35 cellular contexts compared by ENCODE assay signal in genomic region chr12:67884596-67884995, GRCh38.
"Had no signal": no experiment of that assay in that cellular context is flagged by ENCODE, and none has a peak within 500 bp of the region (broad histone marks: within the 10 kb centered on the region; RNA-seq: fewer than 3 reads in every experiment).

No MANE protein-coding gene starts in this region.

- H3K4me1 Mint-ChIP-seq: activated naive CD4-positive, alpha-beta T cell treated with anti-CD3 and anti-CD28 coated beads, Interleukin-2, amount 10 ng/mL, durations not matched to agents 7 days and 5 days; natural killer cell; neural progenitor cell; stimulated activated memory B cell treated with anti-CD40 and anti-IgM and Interleukin-4, amounts not matched to agents 10 μg/mL and 1 μg/mL and 100 μg/mL, for 72 hours had no signal

- H3K4me1 ChIP-seq: breast epithelium, neural progenitor cell, right lobe of liver had no signal

- H3K4me3 ChIP-seq: breast epithelium, heart right ventricle, neural progenitor cell, right lobe of liver, uterus had no signal

- DNase-seq: activated CD4-positive, alpha-beta T cell treated with anti-CD3 and anti-CD28 coated beads for 4 hours; activated CD4-positive, alpha-beta T cell treated with anti-CD3 and anti-CD28 coated beads, Interleukin-2, amount 50 U/mL, for 4 hours; activated CD8-positive, alpha-beta memory T cell treated with anti-CD3 and anti-CD28 coated beads for 24 hours; activated gamma-delta T cell; activated naive CD4-positive, alpha-beta T cell treated with anti-CD3 and anti-CD28 coated beads, Interleukin-2, amount 10 ng/mL, durations not matched to agents 7 days and 5 days; activated T-cell treated with anti-CD3 and anti-CD28 coated beads, Interleukin-2, amount 50 U/mL, for 1 hour; amniotic stem cell; central memory CD4-positive, alpha-beta T cell; endodermal cell; foreskin fibroblast; left cardiac atrium; mammary epithelial cell; midbrain; natural killer cell; occipital lobe; right lobe of liver; small intestine; stimulated activated CD4-positive, alpha-beta T cell treated with anti-CD3 and anti-CD28 coated beads, Interleukin-1b, Interleukin-23, amount 100 ng/mL, for 48 hours; stimulated activated CD4-positive, alpha-beta T cell treated with anti-CD3 and anti-CD28 coated beads, Interleukin-4, amount 100 ng/mL, for 4 hours; stimulated activated CD8-positive, alpha-beta memory T cell treated with anti-CD3 and anti-CD28 coated beads, Interleukin-4, amount 100 ng/mL, for 48 hours; stimulated activated naive CD8-positive, alpha-beta T cell treated with anti-CD3 and anti-CD28 coated beads, Interleukin-15, amount 100 ng/mL, for 72 hours; substantia nigra; T-helper 9 cell; uterus had no signal

- H3K27me3 ChIP-seq: breast epithelium, heart right ventricle, neural progenitor cell, right lobe of liver, uterus had no signal

- H3K27ac Mint-ChIP-seq: activated naive CD4-positive, alpha-beta T cell treated with anti-CD3 and anti-CD28 coated beads, Interleukin-2, amount 10 ng/mL, durations not matched to agents 7 days and 5 days; activated T-helper 1 cell treated with anti-CD3 and anti-CD28 coated beads, Interleukin-12 subunit alpha, Interleukin-12 subunit beta, Interleukin-2, Interleukin-4 antibody, amounts not matched to agents 30 ng/mL and 10 ng/mL and 1 ng/mL, durations not matched to agents 14 hours and 24 hours and 36 hours; dendritic cell treated with granulocyte-macrophage colony-stimulating factor and Interleukin-4, amounts not matched to agents 40 ng/mL and 50 ng/mL, for 4 days; endodermal cell; natural killer cell; neural progenitor cell; stimulated activated memory B cell treated with anti-CD40 and anti-IgM and Interleukin-4, amounts not matched to agents 10 μg/mL and 1 μg/mL and 100 μg/mL, for 72 hours; stimulated activated naive CD8-positive, alpha-beta T cell treated with anti-CD3 and anti-CD28 coated beads, Interleukin-15, amount 100 ng/mL, for 72 hours; T-helper 1 cell treated with Interleukin-12 subunit alpha and Interleukin-12 subunit beta and Interleukin-4 antibody, amounts not matched to agents 30 μg/mL and 1 μg/mL, for 36 hours; type B pancreatic cell had no signal

- H3K9me3 Mint-ChIP-seq: activated naive CD4-positive, alpha-beta T cell treated with anti-CD3 and anti-CD28 coated beads, Interleukin-2, amount 10 ng/mL, durations not matched to agents 7 days and 5 days; dendritic cell treated with granulocyte-macrophage colony-stimulating factor and Interleukin-4, amounts not matched to agents 40 ng/mL and 50 ng/mL, for 4 days; endodermal cell; natural killer cell; neural progenitor cell; stimulated activated memory B cell treated with anti-CD40 and anti-IgM and Interleukin-4, amounts not matched to agents 10 μg/mL and 1 μg/mL and 100 μg/mL, for 72 hours; type B pancreatic cell had no signal

- H3K36me3 ChIP-seq: breast epithelium, heart right ventricle, neural progenitor cell, right lobe of liver, uterus had no signal

- H3K4me3 Mint-ChIP-seq: activated naive CD4-positive, alpha-beta T cell treated with anti-CD3 and anti-CD28 coated beads, Interleukin-2, amount 10 ng/mL, durations not matched to agents 7 days and 5 days; activated T-helper 1 cell treated with anti-CD3 and anti-CD28 coated beads, Interleukin-12 subunit alpha, Interleukin-12 subunit beta, Interleukin-2, Interleukin-4 antibody, amounts not matched to agents 30 ng/mL and 10 ng/mL and 1 ng/mL, durations not matched to agents 14 hours and 24 hours and 36 hours; dendritic cell treated with granulocyte-macrophage colony-stimulating factor and Interleukin-4, amounts not matched to agents 40 ng/mL and 50 ng/mL, for 4 days; endodermal cell; natural killer cell; neural progenitor cell; stimulated activated memory B cell treated with anti-CD40 and anti-IgM and Interleukin-4, amounts not matched to agents 10 μg/mL and 1 μg/mL and 100 μg/mL, for 72 hours; stimulated activated naive CD8-positive, alpha-beta T cell treated with anti-CD3 and anti-CD28 coated beads, Interleukin-15, amount 100 ng/mL, for 72 hours; T-helper 1 cell treated with Interleukin-12 subunit alpha and Interleukin-12 subunit beta and Interleukin-4 antibody, amounts not matched to agents 30 μg/mL and 1 μg/mL, for 36 hours; type B pancreatic cell had no signal

- H3K36me3 Mint-ChIP-seq: activated naive CD4-positive, alpha-beta T cell treated with anti-CD3 and anti-CD28 coated beads, Interleukin-2, amount 10 ng/mL, durations not matched to agents 7 days and 5 days; natural killer cell; neural progenitor cell; stimulated activated memory B cell treated with anti-CD40 and anti-IgM and Interleukin-4, amounts not matched to agents 10 μg/mL and 1 μg/mL and 100 μg/mL, for 72 hours; type B pancreatic cell had no signal

- H3K27ac ChIP-seq: breast epithelium, neural progenitor cell, right lobe of liver, VCaP had no signal

- FAIRE-seq: small intestine, TTC549 had no signal

- ATAC-seq: esophagus mucosa; natural killer cell; right lobe of liver; stimulated activated memory B cell treated with anti-CD40 and anti-IgM and Interleukin-4, amounts not matched to agents 10 μg/mL and 1 μg/mL and 100 μg/mL, for 72 hours; stimulated activated naive CD8-positive, alpha-beta T cell treated with anti-CD3 and anti-CD28 coated beads, Interleukin-15, amount 100 ng/mL, for 72 hours had no signal

- H3K9me3 ChIP-seq: breast epithelium, heart right ventricle, right lobe of liver, uterus had no signal
